In genomic region chr2:189152476-189152875, GRCh38 we compare ENCODE assay signal across 32 cellular contexts. TPM values are rescaled to one million over a fixed set of nuclear protein-coding genes. Genes with fewer than 3 reads are reported as not detected.
DNase-seq lines count a peak whose midpoint lies in the region; ATAC-seq, FAIRE-seq and TF ChIP-seq lines count a peak whose summit lies in the region.
"Had no signal": no experiment of that assay in that cellular context is flagged by ENCODE, and none has a peak within 500 bp of the region (broad histone marks: within the 10 kb centered on the region; RNA-seq: fewer than 3 reads in every experiment).

No MANE protein-coding gene starts in this region.

- no peak for TF ChIP-seq RAD21 in HepG2 (CRISPR knock-in tag; IDR thresholded peaks at IDR 0.05)

- POLR2A ChIA-PET in WTC11 (lab: Charles Lee) (no interaction called here), HepG2 (lab: Yijun Ruan, JAX) (no interaction called here)

- H3K36me3 ChIP-seq in heart right ventricle (no peaks in the 10 kb centered on the region), HepG2 (replicated peaks in 1 of 2; ENCODE audit: control insufficient read depth in 1 of 2, insufficient read depth in 2 of 2, low read length in 2 of 2) (no peaks in the 10 kb centered on the region)
- H3K36me3 ChIP-seq: esophagus squamous epithelium had no signal

- peak; percentile 42 for DNase-seq in EH (ENCODE audit: low read depth)
- no peak for DNase-seq in WTC11 (ENCODE audit: low spot score)
- peak; percentile 26 to 27 for DNase-seq in heart right ventricle
- no peak for DNase-seq in osteocyte (ENCODE audit: extremely low spot score, unreplicated experiment)
- no peak for DNase-seq in HepG2 (ENCODE audit: low spot score)
- no peak for DNase-seq in stimulated activated CD4-positive, alpha-beta T cell treated with anti-CD3 and anti-CD28 coated beads, Interleukin-4, amount 100 ng/mL, for 1 hour
- no peak for DNase-seq in left lobe of liver (ENCODE audit: low spot score)
- DNase-seq: activated CD4-positive, alpha-beta T cell treated with anti-CD3 and anti-CD28 coated beads, Interleukin-2, amount 50 U/mL, for 48 hours; activated CD4-positive, CD25-positive, alpha-beta regulatory T cell; activated CD8-positive, alpha-beta memory T cell treated with anti-CD3 and anti-CD28 coated beads, Interleukin-2, amount 50 U/mL, for 4 hours; body of pancreas; effector memory CD4-positive, alpha-beta T cell; esophagus squamous epithelium; H7; kidney; NCI-H1092; NCI-H2029; NCI-H226; NCI-H774; nucleus accumbens; SHP77; stimulated activated CD4-positive, alpha-beta T cell treated with anti-CD3 and anti-CD28 coated beads, Interleukin-4, amount 100 ng/mL, for 24 hours; stimulated activated naive B cell treated with anti-CD40 and anti-IgM and Interleukin-4, amounts not matched to agents 10 μg/mL and 1 μg/mL and 100 μg/mL, for 72 hours; SW 1271; testis had no signal

- no TSS peak for BruUV-seq in HepG2 (replicated peaks; lab: Mats Ljungman, UMichigan)

- no peak for TF ChIP-seq POLR2A in HepG2 (IDR thresholded peaks at IDR 0.05; ENCODE audit: insufficient read depth in 1 of 2, low read depth in 2 of 2, low read length in 2 of 2)

- H2AFZ ChIP-seq in HepG2 (ENCODE audit: low read length): no peak overlapping the region

- H3K27ac Mint-ChIP-seq in WTC11 (peak overlapping the region; percentile 64), osteocyte (ENCODE audit: unreplicated experiment) (peak overlapping the region; percentile 65)
- H3K27ac Mint-ChIP-seq: activated naive CD8-positive, alpha-beta T cell; activated T-helper 17 cell treated with anti-CD3 and anti-CD28 coated beads, Interleukin-2, amount 50 U/mL, for 72 hours; stimulated activated naive B cell treated with anti-CD40 and anti-IgM and Interleukin-4, amounts not matched to agents 10 μg/mL and 1 μg/mL and 100 μg/mL, for 72 hours had no signal

- H3K9me3 Mint-ChIP-seq in WTC11 (no peaks in the 10 kb centered on the region), osteocyte (ENCODE audit: unreplicated experiment) (no peaks in the 10 kb centered on the region)
- H3K9me3 Mint-ChIP-seq: activated T-helper 17 cell treated with anti-CD3 and anti-CD28 coated beads, Interleukin-2, amount 50 U/mL, for 72 hours; stimulated activated naive B cell treated with anti-CD40 and anti-IgM and Interleukin-4, amounts not matched to agents 10 μg/mL and 1 μg/mL and 100 μg/mL, for 72 hours had no signal

- TF ChIP-seq CTCF in WTC11 (IDR thresholded peaks at IDR 0.05): no peak
- TF ChIP-seq CTCF in heart right ventricle (IDR thresholded peaks at IDR 0.05): no peak
- no peak for TF ChIP-seq CTCF in osteocyte (IDR thresholded peaks at IDR 0.05)
- TF ChIP-seq CTCF in HepG2 (CRISPR knock-in tag; IDR thresholded peaks at IDR 0.05): no peak

- H3K4me3 ChIP-seq in heart right ventricle (no peak overlapping the region), HepG2 (replicated peaks in 1 of 3; ENCODE audit: insufficient read depth in 1 of 3, low read depth in 2 of 3, low read length in 3 of 3) (no peak overlapping the region)
- H3K4me3 ChIP-seq: body of pancreas, esophagus squamous epithelium, testis had no signal

- H3K4me1 ChIP-seq in heart right ventricle (peaks cover 0 to 27% (median 15%) of the 10 kb centered on the region in 9 donors), HepG2 (ENCODE audit: insufficient read depth, low read length) (no peaks in the 10 kb centered on the region)
- H3K4me1 ChIP-seq: body of pancreas, testis had no signal

- H4K20me1 ChIP-seq in HepG2 (ENCODE audit: insufficient read depth, low read length): no peaks in the 10 kb centered on the region

- H3K27ac ChIP-seq in heart right ventricle: peak overlapping the region in 6 of 10 donors; percentile 12 to 56 (median 16)
- H3K27ac ChIP-seq in HepG2 (ENCODE audit: extremely low read length, insufficient read depth, low read length): no peak overlapping the region
- H3K27ac ChIP-seq: body of pancreas, C4-2B, HL-60, testis had no signal

- H3K27me3 ChIP-seq in heart right ventricle (no peaks in the 10 kb centered on the region), HepG2 (ENCODE audit: control insufficient read depth in 1 of 2, insufficient read depth in 2 of 2, low read length in 2 of 2) (no peaks in the 10 kb centered on the region; a peak in 1 of 5 replicates)
- H3K27me3 ChIP-seq: body of pancreas, esophagus squamous epithelium, testis had no signal

- in situ Hi-C loops in HepG2 (cut with HindIII; ENCODE audit: extremely low pct_ligation_motif_present, low pct_unique_long_range_greater_than_20kb): no loop called here

- ATAC-seq in WTC11 (no peak), heart right ventricle (peak in 7 of 8 donors; percentile 38 to 74 (median 63)), HepG2 (no peak), left lobe of liver (no peak), HG03439 (IDR thresholded peaks at IDR 0.05; ENCODE audit: unreplicated experiment) (no peak)
- ATAC-seq: activated T-helper 17 cell treated with anti-CD3 and anti-CD28 coated beads, Interleukin-2, amount 50 U/mL, for 72 hours; body of pancreas; stimulated activated naive B cell treated with anti-CD40 and anti-IgM and Interleukin-4, amounts not matched to agents 10 μg/mL and 1 μg/mL and 100 μg/mL, for 72 hours had no signal

- CTCF ChIA-PET in WTC11 (lab: Charles Lee) (interaction anchor here (0.6 to 3.0 kb wide), 3 partner anchors 10 to 56 kb away, joined by 5 to 25 read pairs (median 6); no protein-coding TSS in a partner anchor), HepG2 (lab: Yijun Ruan, JAX; ENCODE audit: low intra/inter-chr PET ratio, low total read pairs) (no interaction called here)

- no peak for FAIRE-seq in HepG2 (lab: Jason Lieb, UNC)
- FAIRE-seq: colon, GM12891, kidney had no signal

- H3K9ac ChIP-seq in HepG2 (ENCODE audit: insufficient read depth, low read depth, low read length): no peak overlapping the region

- H3K27me3 Mint-ChIP-seq in WTC11 (ENCODE audit: low read depth) (no peaks in the 10 kb centered on the region), osteocyte (ENCODE audit: unreplicated experiment) (no peaks in the 10 kb centered on the region)
- H3K27me3 Mint-ChIP-seq: activated naive CD8-positive, alpha-beta T cell; activated T-helper 17 cell treated with anti-CD3 and anti-CD28 coated beads, Interleukin-2, amount 50 U/mL, for 72 hours; stimulated activated naive B cell treated with anti-CD40 and anti-IgM and Interleukin-4, amounts not matched to agents 10 μg/mL and 1 μg/mL and 100 μg/mL, for 72 hours had no signal

- 61 to 71% methylated on average over 3 of the region's 3 CpGs for WGBS in heart right ventricle, 2 donors
- WGBS in HepG2 (ENCODE audit: low lambda C conversion rate): 37% methylated on average over 3 of the region's 3 CpGs

- no peaks in the 10 kb centered on the region for H3K36me3 Mint-ChIP-seq in WTC11
- peaks cover 16% of the 10 kb centered on the region for H3K36me3 Mint-ChIP-seq in osteocyte (ENCODE audit: unreplicated experiment)
- H3K36me3 Mint-ChIP-seq: activated naive CD8-positive, alpha-beta T cell; stimulated activated naive B cell treated with anti-CD40 and anti-IgM and Interleukin-4, amounts not matched to agents 10 μg/mL and 1 μg/mL and 100 μg/mL, for 72 hours had no signal

- H3K9me3 ChIP-seq in heart right ventricle: no peaks in the 10 kb centered on the region
- no peaks in the 10 kb centered on the region for H3K9me3 ChIP-seq in HepG2 (ENCODE audit: low read length)
- H3K9me3 ChIP-seq: body of pancreas, esophagus squamous epithelium, testis had no signal

- H3K4me2 ChIP-seq in HepG2 (ENCODE audit: low read depth, low read length): no peak overlapping the region

- H3K79me2 ChIP-seq in HepG2 (ENCODE audit: insufficient read depth, low read length): no peaks in the 10 kb centered on the region

- H3K4me3 Mint-ChIP-seq in WTC11: no peak overlapping the region
- H3K4me3 Mint-ChIP-seq in osteocyte (ENCODE audit: unreplicated experiment): peak overlapping the region; percentile 16
- H3K4me3 Mint-ChIP-seq: activated naive CD8-positive, alpha-beta T cell; activated T-helper 17 cell treated with anti-CD3 and anti-CD28 coated beads, Interleukin-2, amount 50 U/mL, for 72 hours; stimulated activated naive B cell treated with anti-CD40 and anti-IgM and Interleukin-4, amounts not matched to agents 10 μg/mL and 1 μg/mL and 100 μg/mL, for 72 hours had no signal

- intact Hi-C loops in heart right ventricle (cut with DNase I) (loop anchor here in 1 of 10 donors (10.0 kb wide), 1 partner anchor 132 kb away; no protein-coding TSS in a partner anchor), HepG2 (cut with micrococcal nuclease; ENCODE audit: unreplicated experiment) (no loop called here)

- H3K4me1 Mint-ChIP-seq in WTC11: peaks cover 4% of the 10 kb centered on the region
- H3K4me1 Mint-ChIP-seq in osteocyte (ENCODE audit: unreplicated experiment): peaks cover 93% of the 10 kb centered on the region
- H3K4me1 Mint-ChIP-seq: activated T-helper 17 cell treated with anti-CD3 and anti-CD28 coated beads, Interleukin-2, amount 50 U/mL, for 72 hours; stimulated activated naive B cell treated with anti-CD40 and anti-IgM and Interleukin-4, amounts not matched to agents 10 μg/mL and 1 μg/mL and 100 μg/mL, for 72 hours had no signal

- TF ChIP-seq EP300 in HepG2 (IDR thresholded peaks at IDR 0.05; ENCODE audit: low read depth in 2 of 2, low read length in 2 of 2) (no peak), HepG2 (CRISPR knock-in tag; IDR thresholded peaks at IDR 0.05; ENCODE audit: borderline replicate concordance) (no peak)

RNA-seq across cellular contexts. Expression of gene COL5A2, which starts 27.1 kb away (rescaled TPM):
- total RNA-seq in WTC11 (2021) (16.0 to 18.4 TPM (median 17.2 TPM) in 3 replicates), heart right ventricle (10 to 100 TPM in 3 of 10 donors, 1 to 10 TPM in 7; 4.8 to 44.7 (median 7.5) TPM), osteocyte (1,873 and 1,955 TPM in 2 replicates), HepG2 (2016; rRNA removed; fragmentation: Illumina TruSeq; extraction: Trizol) (1.5 and 1.6 TPM in 2 replicates), left lobe of liver (6.1 TPM)
- polyA plus RNA-seq in heart right ventricle (10 to 100 TPM; 11.6 to 15.4 TPM), HepG2 (2011; rRNA removed) (0.83 and 0.90 TPM in 2 replicates)
- total RNA-seq in HepG2 (2016; cell fraction: cytosol; rRNA removed; fragmentation: Illumina TruSeq; extraction: Trizol; ENCODE audit: low read depth): 0.10 and 0.26 TPM in 2 replicates
- 1.3 and 1.7 TPM in 2 replicates for total RNA-seq in HepG2 (2016; cell fraction: insoluble cytoplasmic fraction; rRNA removed; fragmentation: Illumina TruSeq; extraction: Trizol)
- 0.38 and 0.43 TPM in 2 replicates for total RNA-seq in HepG2 (2016; cell fraction: membrane; rRNA removed; fragmentation: Illumina TruSeq; extraction: Trizol)
- 1.4 and 1.6 TPM in 2 replicates for total RNA-seq in HepG2 (2016; cell fraction: nucleus; rRNA removed; fragmentation: Illumina TruSeq; extraction: Trizol)
- polyA plus RNA-seq in HepG2 (2011; cell fraction: cytosol; rRNA removed): 0.23 and 0.27 TPM in 2 replicates
- 3.2 and 3.9 TPM in 2 replicates for polyA plus RNA-seq in HepG2 (2011; cell fraction: nucleus; rRNA removed)
- polyA plus RNA-seq in HepG2 (2012): 0.32 TPM in 2 replicates
- 0.07 and 0.10 TPM in 2 replicates for polyA plus RNA-seq in HepG2 (2016; cell fraction: cytosol; fragmentation: Illumina TruSeq; extraction: Trizol; ENCODE audit: low read depth)
- polyA plus RNA-seq in HepG2 (2016; cell fraction: insoluble cytoplasmic fraction; fragmentation: Illumina TruSeq; extraction: Trizol; ENCODE audit: low read depth): 1.1 and 1.4 TPM in 2 replicates
- 0.24 and 0.29 TPM in 2 replicates for polyA plus RNA-seq in HepG2 (2016; cell fraction: membrane; fragmentation: Illumina TruSeq; extraction: Trizol; ENCODE audit: low read depth)
- 1.9 and 2.6 TPM in 2 replicates for polyA plus RNA-seq in HepG2 (2016; cell fraction: nucleus; fragmentation: Illumina TruSeq; extraction: Trizol; ENCODE audit: insufficient read depth, low read depth)
- polyA minus RNA-seq in HepG2 (2011; rRNA and poly(A)+ RNA removed; ENCODE audit: low replicate concordance): 0.80 and 3.3 TPM in 2 replicates
- polyA minus RNA-seq in HepG2 (2011; cell fraction: cytosol; rRNA and poly(A)+ RNA removed): 0.20 TPM in 1 of 2 replicates, not detected in the other
- 0.75 and 1.4 TPM in 2 replicates for polyA minus RNA-seq in HepG2 (2011; cell fraction: nucleus; rRNA and poly(A)+ RNA removed)

Comparison
In these comparisons a context has a peak if more than half of its experiments do, and no peak if none do; other contexts are left out.
1. DNase-seq: peak in EH (single experiment) and heart right ventricle (2 of 2); none in WTC11 (single experiment), osteocyte (single experiment), HepG2 (single experiment), stimulated activated CD4-positive, alpha-beta T cell treated with anti-CD3 and anti-CD28 coated beads, Interleukin-4, amount 100 ng/mL, for 1 hour (single experiment) and left lobe of liver (single experiment).
2. ATAC-seq: peak in heart right ventricle (7 of 8); none in WTC11 (single experiment), HepG2 (single experiment), left lobe of liver (single experiment) and HG03439 (single experiment).
3. RNA of gene COL5A2, which starts 27.1 kb away (total RNA-seq): 1,873 to 1,955 TPM in osteocyte; 16.0 to 18.4 TPM in WTC11, 4.8 to 44.7 TPM in heart right ventricle, 6.1 TPM in left lobe of liver (single experiment) and 0.10 to 1.7 TPM in HepG2; every median in the first group is over 10 times any median in the second.